In genomic region chr10:133647075-133647748, GRCh38 we compare ENCODE assay signal across 11 cellular contexts. TPM values are rescaled to one million over a fixed set of nuclear protein-coding genes. Genes with fewer than 3 reads are reported as not detected.
A peak's percentile ranks its signal among the peaks of the same experiment; 100 is the strongest.
DNase-seq lines count a peak whose midpoint lies in the region; ATAC-seq and TF ChIP-seq lines count a peak whose summit lies in the region.
"Not testable (repeated sequence)": the region's sequence is repeated elsewhere in the genome, so short reads cannot be mapped to it uniquely, and the experiment has no call there.
"Had no signal": no experiment of that assay in that cellular context is flagged by ENCODE, and none has a peak within 500 bp of the region (broad histone marks: within the 10 kb centered on the region; RNA-seq: fewer than 3 reads in every experiment).

No MANE protein-coding gene starts in this region.

- not testable (repeated sequence) for H3K9ac ChIP-seq in HCT116 (ENCODE audit: low read length)

- H4K20me1 ChIP-seq in HCT116 (ENCODE audit: insufficient read depth): not testable (repeated sequence)

- RAD21 ChIA-PET in HCT116 (lab: Charles Lee; ENCODE audit: low non-redundant PET in 1 of 2, low total read pairs in 2 of 2, uncharacterized antibody in 2 of 2, unreplicated experiment in 2 of 2): not testable (repeated sequence)

- in situ Hi-C loops in Panc1 (cut with HindIII; ENCODE audit: low pct_unique_long_range_greater_than_20kb, low sequenced_read_pairs): not testable (repeated sequence)

- not testable (repeated sequence) for H3K9me3 ChIP-seq in HCT116 (ENCODE audit: control insufficient read depth in 1 of 2, insufficient read depth in 1 of 2, low read depth in 1 of 2, low read length in 2 of 2); Panc1 (ENCODE audit: control insufficient read depth, insufficient read depth, low read depth, low read length); left ventricle myocardium inferior (replicated peaks); psoas muscle

- H3K27me3 ChIP-seq in HCT116 (ENCODE audit: insufficient read depth, low read length); Panc1 (ENCODE audit: control insufficient read depth, insufficient read depth, low read length); psoas muscle (ENCODE audit: insufficient read depth in 3 of 3, low read length in 2 of 3): not testable (repeated sequence)
- H3K27me3 ChIP-seq in left ventricle myocardium inferior (ENCODE audit: low read depth): peaks cover 26% of the 10 kb centered on the region

- TF ChIP-seq RAD21 in HCT116 (IDR thresholded peaks at IDR 0.05; ENCODE audit: low read depth): peak; percentile 10; the same call in 1 of the 2 replicates

- H3K36me3 ChIP-seq in HCT116 (ENCODE audit: control insufficient read depth in 1 of 2, insufficient read depth in 2 of 2, low read length in 2 of 2); Panc1 (ENCODE audit: control insufficient read depth, insufficient read depth, low read length); left ventricle myocardium inferior; psoas muscle (ENCODE audit: insufficient read depth in 1 of 2, low read depth in 1 of 2): not testable (repeated sequence)

- WGBS in psoas muscle, 3 donors: 4 to 9% (median 5%) methylated on average over 11 to 12 of the region's 18 CpGs

- CTCF ChIA-PET in HCT116 (lab: Charles Lee); Panc1 (lab: Charles Lee): not testable (repeated sequence)

- peak; percentile 23 for TF ChIP-seq CTCF in GM10266 (IDR thresholded peaks at IDR 0.05; ENCODE audit: control insufficient read depth, insufficient read depth, low read depth, missing control alignments)
- TF ChIP-seq CTCF in HCT116 (IDR thresholded peaks at IDR 0.05 in 2 of 3, conservative IDR thresholded peaks at IDR 0.05 in 1 of 3; ENCODE audit: borderline replicate concordance in 1 of 3, insufficient read depth in 1 of 3, low read depth in 2 of 3, low read length in 2 of 3): not testable (repeated sequence)
- peak; percentile 41 for TF ChIP-seq CTCF in Panc1 (IDR thresholded peaks at IDR 0.05)
- peak; percentile 52 for TF ChIP-seq CTCF in left ventricle myocardium inferior (IDR thresholded peaks at IDR 0.05; ENCODE audit: borderline replicate concordance)
- TF ChIP-seq CTCF in psoas muscle (IDR thresholded peaks at IDR 0.05): peak; percentile 41

- not testable (repeated sequence) for H3K27ac ChIP-seq in HCT116 (ENCODE audit: low read depth, low read length); Panc1 (ENCODE audit: low read length); left ventricle myocardium inferior (replicated peaks); psoas muscle

- H3K4me1 ChIP-seq in HCT116 (ENCODE audit: control insufficient read depth in 1 of 2, insufficient read depth in 2 of 2, low read length in 2 of 2); Panc1 (ENCODE audit: control insufficient read depth, insufficient read depth, low read length); left ventricle myocardium inferior; psoas muscle: not testable (repeated sequence)

- not testable (repeated sequence) for H3K27me3 Mint-ChIP-seq in activated naive CD4-positive, alpha-beta T cell treated with anti-CD3 and anti-CD28 coated beads, Interleukin-2, amount 50 U/mL, for 24 hours

- H3K36me3 Mint-ChIP-seq in activated naive CD4-positive, alpha-beta T cell treated with anti-CD3 and anti-CD28 coated beads, Interleukin-2, amount 50 U/mL, for 24 hours: not testable (repeated sequence)

- H3K4me3 Mint-ChIP-seq in activated naive CD4-positive, alpha-beta T cell treated with anti-CD3 and anti-CD28 coated beads, Interleukin-2, amount 50 U/mL, for 24 hours: peak overlapping the region; percentile 26

- not testable (repeated sequence) for H3K4me1 Mint-ChIP-seq in activated naive CD4-positive, alpha-beta T cell treated with anti-CD3 and anti-CD28 coated beads, Interleukin-2, amount 50 U/mL, for 24 hours

- POLR2A ChIA-PET in HCT116 (lab: Charles Lee); Panc1 (lab: Charles Lee): not testable (repeated sequence)

- ATAC-seq in GM19395 (IDR thresholded peaks at IDR 0.05; ENCODE audit: unreplicated experiment) (peak; percentile 98), HCT116 (peak; percentile 72), HG03097 (IDR thresholded peaks at IDR 0.05; ENCODE audit: low FRiP score, unreplicated experiment) (peak; percentile 86), Panc1 (peak; percentile 89)
- not testable (repeated sequence) for ATAC-seq in psoas muscle

- intact Hi-C loops in HCT116 (cut with micrococcal nuclease); Panc1 (cut with micrococcal nuclease; ENCODE audit: unreplicated experiment); left ventricle myocardium inferior (cut with micrococcal nuclease); psoas muscle (cut with DNase I): not testable (repeated sequence)

- H3K9me3 Mint-ChIP-seq in activated naive CD4-positive, alpha-beta T cell treated with anti-CD3 and anti-CD28 coated beads, Interleukin-2, amount 50 U/mL, for 24 hours: not testable (repeated sequence)

- not testable (repeated sequence) for BruUV-seq in HCT116 (replicated peaks; lab: Mats Ljungman, UMichigan); Panc1 (replicated peaks; lab: Mats Ljungman, UMichigan)

- not testable (repeated sequence) for TF ChIP-seq POLR2A in HCT116 (IDR thresholded peaks at IDR 0.05; ENCODE audit: borderline replicate concordance, extremely low read depth, insufficient read depth, insufficient read length)

- not testable (repeated sequence) for DNase-seq in GM10266 (ENCODE audit: extremely low spot score); HCT116 (ENCODE audit: low read depth, low spot score); Panc1 (ENCODE audit: low read depth, low spot score); left ventricle myocardium inferior; psoas muscle

- H3K9me2 ChIP-seq in HCT116 (ENCODE audit: insufficient read depth): not testable (repeated sequence)

- not testable (repeated sequence) for H3K79me2 ChIP-seq in HCT116 (ENCODE audit: insufficient read depth, low read length)

- not testable (repeated sequence) for H3K4me2 ChIP-seq in HCT116 (ENCODE audit: low read length)

- not testable (repeated sequence) for H3K4me3 ChIP-seq in HCT116 (replicated peaks in 1 of 2; ENCODE audit: low read depth in 1 of 2, low read length in 2 of 2); Panc1 (ENCODE audit: low read depth in 2 of 2, low read length in 2 of 2); left ventricle myocardium inferior; psoas muscle

- H3K27ac Mint-ChIP-seq in activated naive CD4-positive, alpha-beta T cell treated with anti-CD3 and anti-CD28 coated beads, Interleukin-2, amount 50 U/mL, for 24 hours: not testable (repeated sequence)

- not testable (repeated sequence) for H2AFZ ChIP-seq in HCT116 (ENCODE audit: low read depth, low read length, poor library complexity, severe bottlenecking)

RNA-seq across cellular contexts. Expression of gene FRG2B, which starts 20.6 kb away (rescaled TPM):
- total RNA-seq in HCT116 (2021; ENCODE audit: unreplicated experiment): not detected
- 0.15 TPM in 1 of 2 replicates, not detected in the other for polyA plus RNA-seq in HCT116 (2012)
- not detected for total RNA-seq in Panc1 (2021; ENCODE audit: unreplicated experiment)
- polyA plus RNA-seq in Panc1 (2012; ENCODE audit: insufficient read length): not detected
- not detected for total RNA-seq in left ventricle myocardium inferior
- not detected for total RNA-seq in psoas muscle
- polyA plus RNA-seq in psoas muscle: not detected
- total RNA-seq: esophagus squamous epithelium, GM23248, NCI-H460 had no signal
- polyA plus RNA-seq: GM23248 had no signal
